28 cellular contexts compared by ENCODE assay signal in the genomic region with DNA sequence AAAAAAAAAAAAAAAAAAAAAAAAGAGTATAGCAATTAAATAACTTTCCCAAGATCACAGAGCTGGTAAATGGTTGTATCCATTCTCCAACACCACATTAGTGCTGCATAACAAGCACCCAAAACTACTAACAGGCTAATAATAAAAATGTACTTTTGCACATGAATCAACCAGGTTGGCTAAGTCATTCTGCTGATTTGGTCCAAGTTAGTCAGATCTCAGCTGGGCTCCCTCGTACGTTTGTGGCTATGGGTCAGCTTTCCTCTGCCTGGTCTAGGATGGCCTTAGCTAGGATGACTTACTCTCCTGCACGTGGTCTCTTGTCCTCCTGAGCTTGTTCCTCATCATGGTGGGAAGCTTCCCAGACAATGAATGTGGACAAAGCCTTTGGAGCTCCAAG. TPM values are rescaled to one million over a fixed set of nuclear protein-coding genes. Genes with fewer than 3 reads are reported as not detected.
"Had no signal": no experiment of that assay in that cellular context is flagged by ENCODE, and none has a peak within 500 bp of the region (broad histone marks: within the 10 kb centered on the region; RNA-seq: fewer than 3 reads in every experiment).

No MANE protein-coding gene starts in this region.

- H3K27ac ChIP-seq: coronary artery, gastroesophageal sphincter, left ventricle myocardium inferior, psoas muscle, sigmoid colon, skin epidermis, suprapubic skin, thyroid gland, upper lobe of left lung, vagina had no signal

- DNase-seq: cerebellar nuclear complex; effector CD8-positive, alpha-beta T cell; glutamatergic neuron; left cardiac atrium; left ventricle myocardium inferior; mesenchymal stem cell; midbrain; naive B cell; occipital lobe; psoas muscle; retina; stimulated activated CD4-positive, alpha-beta T cell treated with anti-CD3 and anti-CD28 coated beads, Interleukin-12 subunit alpha, Interleukin-12 subunit beta, amount 100 ng/mL, for 4 hours; stimulated activated CD4-positive, alpha-beta T cell treated with anti-CD3 and anti-CD28 coated beads, Interleukin-4, amount 100 ng/mL, for 1 hour; stimulated activated CD8-positive, alpha-beta memory T cell treated with anti-CD3 and anti-CD28 coated beads, Interleukin-4, amount 100 ng/mL, for 48 hours; stimulated activated naive CD8-positive, alpha-beta T cell treated with anti-CD3 and anti-CD28 coated beads, Interleukin-15, Interleukin-2, amounts not matched to agents 100 U/mL and 50 U/mL, for 24 hours; thyroid gland; upper lobe of left lung had no signal

- H3K27me3 ChIP-seq: gastroesophageal sphincter, sigmoid colon, suprapubic skin, thyroid gland, upper lobe of left lung, vagina had no signal

- H3K4me3 ChIP-seq: coronary artery, gastroesophageal sphincter, left ventricle myocardium inferior, lung, psoas muscle, sigmoid colon, skin epidermis, suprapubic skin, thyroid gland, upper lobe of left lung, vagina had no signal

- H3K9me3 ChIP-seq: gastroesophageal sphincter, left ventricle myocardium inferior, psoas muscle, sigmoid colon, suprapubic skin, thyroid gland, upper lobe of left lung, vagina had no signal

- ATAC-seq: esophagus mucosa; gastroesophageal sphincter; left cardiac atrium; psoas muscle; stimulated activated effector memory CD8-positive, alpha-beta T cell treated with anti-CD3 and anti-CD28 coated beads, Interleukin-12 subunit alpha, Interleukin-12 subunit beta, amount 100 ng/mL, for 72 hours; stimulated activated naive CD8-positive, alpha-beta T cell treated with anti-CD3 and anti-CD28 coated beads, Interleukin-15, Interleukin-2, amounts not matched to agents 100 U/mL and 50 U/mL, for 24 hours had no signal

- H3K4me1 ChIP-seq: gastroesophageal sphincter, left ventricle myocardium inferior, psoas muscle, sigmoid colon, thyroid gland had no signal

- H3K36me3 ChIP-seq: gastroesophageal sphincter, left ventricle myocardium inferior, sigmoid colon, suprapubic skin, thyroid gland, upper lobe of left lung, vagina had no signal

- FAIRE-seq: kidney had no signal

RNA-seq across cellular contexts. Expression of a gene that starts 7.9 kb away (rescaled TPM):
- total RNA-seq: dermis microvascular lymphatic vessel endothelial cell, occipital lobe, psoas muscle had no signal
